Comparison of ENCODE assay signal across 1 cellular context in genomic region chr11:62760867-62761227, GRCh38.
TF ChIP-seq lines count a peak whose summit lies in the region.

No MANE protein-coding gene starts in this region.

TF ChIP-seq in HepG2, 621 proteins besides CTCF, POLR2A, EP300 and RAD21:
- peak; percentile 10; the same call in 1 of the 2 replicates for TF ChIP-seq ZNF772 (CRISPR knock-in tag; IDR thresholded peaks at IDR 0.05)
